ENCODE assay signal across 2 cellular contexts in genomic region chr2:112835553-112836535, GRCh38.
TF ChIP-seq lines count a peak whose summit lies in the region.

No MANE protein-coding gene starts in this region.

TF ChIP-seq in GM12878, 131 proteins besides CTCF, POLR2A, EP300 and RAD21:
- peak; percentile 71; the same call in 1 of the 2 replicates for TF ChIP-seq ZNF24 (IDR thresholded peaks at IDR 0.05)
- no peak for TF ChIP-seq YBX1 (IDR thresholded peaks at IDR 0.05)

TF ChIP-seq in HepG2, 621 proteins besides CTCF, POLR2A, EP300 and RAD21:
- TF ChIP-seq KAT2B (IDR thresholded peaks at IDR 0.05; ENCODE audit: borderline replicate concordance, low read depth, low read length) (no peak), ZXDC (CRISPR knock-in tag; IDR thresholded peaks at IDR 0.05) (no peak), USF2 (IDR thresholded peaks at IDR 0.05; ENCODE audit: low read depth, low read length) (no peak), USF2 (CRISPR knock-in tag; IDR thresholded peaks at IDR 0.05; ENCODE audit: borderline replicate concordance) (no peak), AKAP8 (CRISPR knock-in tag; IDR thresholded peaks at IDR 0.05) (no peak)
